In the genomic region with DNA sequence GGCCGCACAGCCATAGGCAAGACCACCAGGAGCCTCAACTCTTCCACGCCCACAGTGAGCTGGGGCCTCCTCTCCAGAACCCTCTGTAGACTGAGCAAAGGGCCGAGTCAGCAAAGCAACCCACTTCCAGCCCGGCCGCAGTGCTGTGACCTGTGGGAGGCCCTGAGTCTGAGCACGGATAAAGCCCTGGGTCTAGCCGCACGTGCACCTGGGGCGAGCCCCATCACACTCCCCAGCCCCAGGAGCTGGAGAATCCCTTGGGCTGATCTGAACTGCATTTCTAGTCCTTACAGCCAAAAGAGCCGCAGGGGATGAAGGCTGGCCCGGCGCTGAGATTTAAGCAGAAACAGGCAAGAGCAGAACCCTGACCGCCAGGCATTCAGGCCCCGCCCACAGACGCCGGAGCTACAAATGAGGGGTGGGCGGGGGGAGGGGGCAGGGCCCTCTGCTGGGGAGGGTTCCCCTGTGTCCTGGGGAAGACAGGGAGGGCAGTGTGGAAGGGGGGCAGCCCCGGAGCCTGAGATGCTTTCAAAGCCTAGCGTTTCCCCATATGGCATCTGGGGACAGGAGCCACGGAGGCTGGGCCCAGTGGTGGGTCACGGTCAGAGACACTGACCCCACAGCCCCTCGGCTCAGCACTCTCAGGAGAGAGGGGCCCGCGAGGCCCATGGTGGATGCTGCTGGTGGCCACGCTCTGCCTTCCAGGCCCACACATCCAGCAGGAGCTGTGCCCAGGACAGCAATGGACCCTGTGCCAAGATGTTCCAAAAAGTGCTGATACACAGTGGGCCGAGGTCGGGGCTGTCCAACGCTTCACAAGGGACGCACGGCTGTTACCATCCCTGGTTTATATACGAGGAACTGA, we compare ENCODE assay signal across 13 cellular contexts. TPM values are rescaled to one million over a fixed set of nuclear protein-coding genes. Genes with fewer than 3 reads are reported as not detected.
A peak's percentile ranks its signal among the peaks of the same experiment; 100 is the strongest.
DNase-seq lines count a peak whose midpoint lies in the region; ATAC-seq and TF ChIP-seq lines count a peak whose summit lies in the region.
"Had no signal": no experiment of that assay in that cellular context is flagged by ENCODE, and none has a peak within 500 bp of the region (broad histone marks: within the 10 kb centered on the region; RNA-seq: fewer than 3 reads in every experiment).

No MANE protein-coding gene starts in this region.

- H3K27me3 ChIP-seq in heart right ventricle: no peaks in the 10 kb centered on the region
- H3K27me3 ChIP-seq in mammary epithelial cell (ENCODE audit: insufficient read depth, low read length): no peaks in the 10 kb centered on the region
- H3K27me3 ChIP-seq in upper lobe of left lung: no peaks in the 10 kb centered on the region
- H3K27me3 ChIP-seq: neutrophil had no signal

- dilution Hi-C loops in mammary epithelial cell (cut with HindIII; ENCODE audit: low sequenced_read_pairs): no loop called here

- WGBS in heart right ventricle, 2 donors: 58 to 63% methylated on average over 31 of the region's 31 CpGs
- WGBS in mammary epithelial cell (ENCODE audit: low coverage, missing lambda C conversion rate): 64% methylated on average over 10 of the region's 31 CpGs
- WGBS in mesodermal cell (ENCODE audit: insufficient coverage in 2 of 2), 2 experiments: 61 to 70% methylated on average over 20 to 27 of the region's 31 CpGs
- 68 to 78% methylated on average over 11 to 23 of the region's 31 CpGs for WGBS in upper lobe of left lung, 2 donors

- CTCF ChIA-PET in mammary epithelial cell (lab: Charles Lee; ENCODE audit: low non-redundant PET): no interaction called here

- TF ChIP-seq POLR2A in upper lobe of left lung (IDR thresholded peaks at IDR 0.05): no peak

- H3K4me2 ChIP-seq in mammary epithelial cell (ENCODE audit: insufficient read depth, low read depth, low read length): peak overlapping the region; percentile 82

- in situ Hi-C loops in mammary epithelial cell (cut with MboI; ENCODE audit: low sequenced_read_pairs in 2 of 2): no loop called here

- TF ChIP-seq EP300 in upper lobe of left lung (IDR thresholded peaks at IDR 0.05): no peak

- H3K27ac ChIP-seq in heart right ventricle (peak overlapping the region in 7 of 10 donors; percentile 5 to 52 (median 29)), mammary epithelial cell (ENCODE audit: insufficient read depth, low read depth, low read length) (peak overlapping the region; percentile 14), mesodermal cell (ENCODE audit: low read depth, low read length, severe bottlenecking) (peak overlapping the region; percentile 57), upper lobe of left lung (peak overlapping the region; percentile 8 to 96 (median 54))
- H3K27ac ChIP-seq: neutrophil had no signal

- H3K4me3 ChIP-seq in heart right ventricle: peak overlapping the region in 1 of 10 donors; percentile 23
- H3K4me3 ChIP-seq in mammary epithelial cell (replicated peaks in 1 of 3; ENCODE audit: insufficient read depth in 1 of 3, low read depth in 2 of 3, low read length in 3 of 3): no peak overlapping the region
- H3K4me3 ChIP-seq in mesodermal cell (ENCODE audit: extremely low read depth, insufficient read depth, low read length, poor library complexity, severe bottlenecking): no peak overlapping the region
- no peak overlapping the region for H3K4me3 ChIP-seq in upper lobe of left lung

- intact Hi-C loops in heart right ventricle (cut with DNase I) (no loop called here), Right ventricle myocardium superior (cut with DNase I) (no loop called here), mammary epithelial cell (cut with micrococcal nuclease) (no loop called here)

- no TSS peak for BruUV-seq in mammary epithelial cell (replicated peaks; lab: Mats Ljungman, UMichigan)

- no peak overlapping the region for H2AFZ ChIP-seq in mammary epithelial cell (ENCODE audit: low read depth, low read length)

- H4K20me1 ChIP-seq in mammary epithelial cell (ENCODE audit: insufficient read depth, low read length): peaks cover 9% of the 10 kb centered on the region

- H3K4me1 ChIP-seq in heart right ventricle: peaks cover 51 to 63% (median 55%) of the 10 kb centered on the region in 9 donors
- peaks cover 42% of the 10 kb centered on the region for H3K4me1 ChIP-seq in mammary epithelial cell (ENCODE audit: insufficient read depth, low read length)
- H3K4me1 ChIP-seq in mesodermal cell (ENCODE audit: control insufficient read depth, insufficient read depth, low read length, poor library complexity, severe bottlenecking): peaks cover 41% of the 10 kb centered on the region
- peaks cover 42 to 60% (median 48%) of the 10 kb centered on the region in 4 donors for H3K4me1 ChIP-seq in upper lobe of left lung

- peak overlapping the region; percentile 22 for H3K9ac ChIP-seq in mammary epithelial cell (ENCODE audit: insufficient read depth, low read length)

- DNase-seq in heart right ventricle (no peak), Right ventricle myocardium superior (no peak), mammary epithelial cell (no peak), upper lobe of left lung (peak in 1 of 2 donors; percentile 72), SW480 (ENCODE audit: low spot score) (no peak), NCI-H774 (lab: John Stamatoyannopoulos, UW) (no peak)
- DNase-seq in activated effector memory CD4-positive, alpha-beta T cell treated with anti-CD3 and anti-CD28 coated beads, Interleukin-2, amount 50 U/mL, for 16 hours: no peak
- DNase-seq: KBM-7, NCI-H2171 had no signal

- TF ChIP-seq CTCF in heart right ventricle (IDR thresholded peaks at IDR 0.05): no peak
- no peak for TF ChIP-seq CTCF in mammary epithelial cell (conservative IDR thresholded peaks at IDR 0.05 in 1 of 2, IDR thresholded peaks at IDR 0.05 in 1 of 2; ENCODE audit: extremely low read depth in 1 of 2, insufficient read depth in 1 of 2, low read depth in 1 of 2, low read length in 2 of 2)
- TF ChIP-seq CTCF in upper lobe of left lung (IDR thresholded peaks at IDR 0.05): no peak

- no peak for ATAC-seq in heart right ventricle
- no peak for ATAC-seq in Right ventricle myocardium superior (ENCODE audit: poor library complexity)
- no peak for ATAC-seq in upper lobe of left lung (ENCODE audit: low FRiP score in 2 of 2)

- H3K36me3 ChIP-seq in heart right ventricle (peaks cover 0 to 52% (median 30%) of the 10 kb centered on the region in 9 donors), mammary epithelial cell (ENCODE audit: insufficient read depth, low read length) (peaks cover 2% of the 10 kb centered on the region), mesodermal cell (ENCODE audit: control insufficient read depth, insufficient read depth, low read length) (peaks cover 55% of the 10 kb centered on the region), upper lobe of left lung (peaks cover 9 to 40% (median 37%) of the 10 kb centered on the region in 4 donors)

- peaks cover 91% of the 10 kb centered on the region for H3K79me2 ChIP-seq in mammary epithelial cell (ENCODE audit: insufficient read depth, low read length)

- H3K9me3 ChIP-seq in heart right ventricle (no peaks in the 10 kb centered on the region), mammary epithelial cell (replicated peaks; ENCODE audit: insufficient read depth, low read length) (no peaks in the 10 kb centered on the region), mesodermal cell (ENCODE audit: control insufficient read depth, low read length) (no peaks in the 10 kb centered on the region), upper lobe of left lung (no peaks in the 10 kb centered on the region)
- H3K9me3 ChIP-seq: neutrophil had no signal

RNA-seq across cellular contexts. Expression of a gene that starts 4.9 kb away (rescaled TPM):
- total RNA-seq in heart right ventricle: 100 to 1,000 TPM in 8 of 10 donors, 10 to 100 TPM in 2; 94.3 to 141 (median 111) TPM
- polyA plus RNA-seq in heart right ventricle: 100 to 1,000 TPM; 144 to 289 TPM
- total RNA-seq in Right ventricle myocardium superior: 109 TPM
- total RNA-seq in mammary epithelial cell: 100 to 1,000 TPM; 104 to 152 TPM
- 122 TPM for polyA plus RNA-seq in mammary epithelial cell
- polyA minus RNA-seq in mammary epithelial cell: 81.8 TPM
- polyA plus RNA-seq in mesodermal cell (2013, experiment 1 of 2): 114 TPM
- polyA plus RNA-seq in mesodermal cell (2013, experiment 2 of 2): 100 TPM
- 100 to 1,000 TPM; 143 to 643 (median 208) TPM for total RNA-seq in upper lobe of left lung

RNA-seq across cellular contexts. Expression of a gene that starts 5.3 kb away (rescaled TPM):
- total RNA-seq in heart right ventricle (not detected), Right ventricle myocardium superior (not detected), mammary epithelial cell (not detected), upper lobe of left lung (not detected)
- polyA plus RNA-seq in heart right ventricle (not detected), mammary epithelial cell (not detected)
- not detected for polyA minus RNA-seq in mammary epithelial cell
- under 0.01 TPM for polyA plus RNA-seq in mesodermal cell (2013, experiment 1 of 2)
- polyA plus RNA-seq in mesodermal cell (2013, experiment 2 of 2): under 0.01 TPM
- total RNA-seq: T-helper 1 cell treated with Interleukin-12 subunit alpha and Interleukin-12 subunit beta and Interleukin-4 antibody, amounts not matched to agents 30 ng/mL and 1 ng/mL, for 36 hours had no signal
- polyA plus RNA-seq: BJ had no signal

RNA-seq across cellular contexts. Expression of a gene that starts 10.4 kb away (rescaled TPM):
- total RNA-seq in heart right ventricle (100 to 1,000 TPM in 2 of 10 donors, 10 to 100 TPM in 8; 33.0 to 117 (median 63.5) TPM), Right ventricle myocardium superior (69.8 TPM), mammary epithelial cell (100 to 1,000 TPM; 420 to 485 TPM), upper lobe of left lung (100 to 1,000 TPM in 5 of 6 donors, 10 to 100 TPM in 1; 98.1 to 262 (median 164) TPM)
- polyA plus RNA-seq in heart right ventricle (10 to 100 TPM; 49.0 to 61.2 TPM), mammary epithelial cell (287 TPM)
- polyA minus RNA-seq in mammary epithelial cell: 688 TPM
- 170 TPM for polyA plus RNA-seq in mesodermal cell (2013, experiment 1 of 2)
- polyA plus RNA-seq in mesodermal cell (2013, experiment 2 of 2): 152 TPM

RNA-seq across cellular contexts. Expression of a gene that starts 15.8 kb away (rescaled TPM):
- total RNA-seq in heart right ventricle: under 1 TPM in 3 of 10 donors, not detected in 7; 0.08 to 0.10 (median 0.09) TPM
- polyA plus RNA-seq in heart right ventricle: under 1 TPM in 1 of 2 donors, not detected in 1; 0.01 TPM
- not detected for total RNA-seq in Right ventricle myocardium superior
- 1 to 10 TPM in 1 of 2 donors, under 1 TPM in 1; 0.67 to 1.1 TPM for total RNA-seq in mammary epithelial cell
- polyA plus RNA-seq in mammary epithelial cell: 0.67 TPM
- polyA minus RNA-seq in mammary epithelial cell: not detected
- polyA plus RNA-seq in mesodermal cell (2013, experiment 1 of 2): 1.7 TPM
- polyA plus RNA-seq in mesodermal cell (2013, experiment 2 of 2): 1.4 TPM
- total RNA-seq in upper lobe of left lung: 10 to 100 TPM in 1 of 6 donors, 1 to 10 TPM in 4, under 1 TPM in 1; 0.06 to 18.9 (median 5.6) TPM
- total RNA-seq: T-helper 1 cell treated with Interleukin-12 subunit alpha and Interleukin-12 subunit beta and Interleukin-4 antibody, amounts not matched to agents 30 ng/mL and 1 ng/mL, for 36 hours had no signal

RNA-seq across cellular contexts. Expression of a gene that starts 23.9 kb away (rescaled TPM):
- total RNA-seq in heart right ventricle: 10 to 100 TPM in 1 of 10 donors, 1 to 10 TPM in 9; 4.3 to 18.1 (median 5.6) TPM
- polyA plus RNA-seq in heart right ventricle: 10 to 100 TPM in 1 of 2 donors, 1 to 10 TPM in 1; 2.7 to 23.4 TPM
- 5.2 TPM for total RNA-seq in Right ventricle myocardium superior
- total RNA-seq in mammary epithelial cell: 10 to 100 TPM; 14.3 to 28.4 TPM
- 7.4 TPM for polyA plus RNA-seq in mammary epithelial cell
- polyA minus RNA-seq in mammary epithelial cell: 21.8 TPM
- polyA plus RNA-seq in mesodermal cell (2013, experiment 1 of 2): 12.9 TPM
- polyA plus RNA-seq in mesodermal cell (2013, experiment 2 of 2): 13.2 TPM
- 100 to 1,000 TPM in 2 of 6 donors, 10 to 100 TPM in 4; 34.1 to 224 (median 58.2) TPM for total RNA-seq in upper lobe of left lung
